Comparison of ENCODE assay signal across 8 cellular contexts in genomic region chr11:2420502-2421225, GRCh38. TPM values are rescaled to one million over a fixed set of nuclear protein-coding genes. Genes with fewer than 3 reads are reported as not detected.
DNase-seq lines count a peak whose midpoint lies in the region; ATAC-seq and TF ChIP-seq lines count a peak whose summit lies in the region.

No MANE protein-coding gene starts in this region.

- no peak overlapping the region for H3K4me3 ChIP-seq in MG63
- H3K4me3 ChIP-seq in SJCRH30: no peak overlapping the region
- H3K4me3 ChIP-seq in parathyroid adenoma (ENCODE audit: low read depth, low read length): no peak overlapping the region
- H3K4me3 ChIP-seq in tibial artery: no peak overlapping the region

- TF ChIP-seq CTCF in parathyroid adenoma (IDR thresholded peaks at IDR 0.05) (peak; percentile 77), tibial artery (IDR thresholded peaks at IDR 0.05) (peak; percentile 91 to 94)

- no peak overlapping the region for H3K4me2 ChIP-seq in parathyroid adenoma (ENCODE audit: low read length)

- H3K36me3 ChIP-seq in MG63: no peaks in the 10 kb centered on the region
- H3K36me3 ChIP-seq in SJCRH30: no peaks in the 10 kb centered on the region
- H3K36me3 ChIP-seq in parathyroid adenoma (ENCODE audit: control insufficient read depth, insufficient read depth, low read length): no peaks in the 10 kb centered on the region
- H3K36me3 ChIP-seq in tibial artery: no peaks in the 10 kb centered on the region

- intact Hi-C loops in tibial artery (cut with DNase I; ENCODE audit: low total_unique reads): loop anchor here (2.0 to 10.0 kb wide), 2 partner anchors 226 to 474 kb away; no protein-coding TSS in a partner anchor

- H3K79me2 ChIP-seq in parathyroid adenoma: no peaks in the 10 kb centered on the region

- DNase-seq in 8988T (peak; percentile 100), MG63 (peak; percentile 58), SJCRH30 (peak; percentile 63 to 82), globus pallidus (ENCODE audit: low spot score) (peak; percentile 72), tibial artery (peak in 1 of 2 donors; percentile 53)
- peak; percentile 43 for DNase-seq in activated gamma-delta T cell treated with anti-CD3 and anti-CD28 coated beads, Interleukin-2, amount 50 U/mL, for 16 hours (ENCODE audit: low read depth)

- H2AFZ ChIP-seq in parathyroid adenoma: peak overlapping the region; percentile 46

- peak; percentile 58 for ATAC-seq in GM18867 (IDR thresholded peaks at IDR 0.05; ENCODE audit: unreplicated experiment)

- no peak overlapping the region for H3K27ac ChIP-seq in SJCRH30
- H3K27ac ChIP-seq in parathyroid adenoma: no peak overlapping the region
- no peak overlapping the region for H3K27ac ChIP-seq in tibial artery

- H3K4me1 ChIP-seq in SJCRH30: no peaks in the 10 kb centered on the region
- H3K4me1 ChIP-seq in parathyroid adenoma: no peaks in the 10 kb centered on the region
- H3K4me1 ChIP-seq in tibial artery: peaks cover 0 to 11% (median 3%) of the 10 kb centered on the region in 4 donors

- no peak overlapping the region for H3K9ac ChIP-seq in parathyroid adenoma

- no peaks in the 10 kb centered on the region for H3K9me3 ChIP-seq in MG63
- H3K9me3 ChIP-seq in SJCRH30 (replicated peaks): no peaks in the 10 kb centered on the region
- H3K9me3 ChIP-seq in parathyroid adenoma (ENCODE audit: control insufficient read depth, low read length): no peaks in the 10 kb centered on the region
- H3K9me3 ChIP-seq in tibial artery: no peaks in the 10 kb centered on the region

- H3K27me3 ChIP-seq in MG63 (no peaks in the 10 kb centered on the region), SJCRH30 (peaks cover 6% of the 10 kb centered on the region; the same call in 1 of the 2 replicates), parathyroid adenoma (ENCODE audit: control insufficient read depth, insufficient read depth, low read length) (no peaks in the 10 kb centered on the region), tibial artery (peaks cover 0 to 54% of the 10 kb centered on the region in 2 donors)

RNA-seq across cellular contexts. Expression of gene TSSC4, which starts 20.1 kb away (rescaled TPM):
- 58.7 and 90.1 TPM in 2 replicates for total RNA-seq in MG63 (2014; rRNA removed; shearing (Covaris generic); ENCODE audit: low replicate concordance)
- total RNA-seq in SJCRH30 (2014; rRNA removed; shearing (Covaris generic)): 26.7 and 31.1 TPM in 2 replicates

RNA-seq across cellular contexts. Expression of gene TRPM5, which starts 23.6 kb away (rescaled TPM):
- total RNA-seq in MG63 (2014; rRNA removed; shearing (Covaris generic); ENCODE audit: low replicate concordance): not detected in 2 replicates
- not detected in 2 replicates for total RNA-seq in SJCRH30 (2014; rRNA removed; shearing (Covaris generic))

RNA-seq across cellular contexts. Expression of gene KCNQ1, which starts 24.1 kb away (rescaled TPM):
- total RNA-seq in MG63 (2014; rRNA removed; shearing (Covaris generic); ENCODE audit: low replicate concordance): not detected in 2 replicates
- total RNA-seq in SJCRH30 (2014; rRNA removed; shearing (Covaris generic)): not detected in 2 replicates

RNA-seq across cellular contexts. Expression of gene CD81, which starts 43.6 kb away (rescaled TPM):
- 141 and 182 TPM in 2 replicates for total RNA-seq in MG63 (2014; rRNA removed; shearing (Covaris generic); ENCODE audit: low replicate concordance)
- 95.3 and 97.7 TPM in 2 replicates for total RNA-seq in SJCRH30 (2014; rRNA removed; shearing (Covaris generic))
